Comparison of ENCODE assay signal across 22 cellular contexts in genomic region chr10:119802068-119802538, GRCh38.
DNase-seq lines count a peak whose midpoint lies in the region; ATAC-seq and TF ChIP-seq lines count a peak whose summit lies in the region.
"Had no signal": no experiment of that assay in that cellular context is flagged by ENCODE, and none has a peak within 500 bp of the region (broad histone marks: within the 10 kb centered on the region; RNA-seq: fewer than 3 reads in every experiment).

No MANE protein-coding gene starts in this region.

- no peak for TF ChIP-seq CTCF in PC-3 (conservative IDR thresholded peaks at IDR 0.05; ENCODE audit: low read depth, low read length)

- H3K4me1 ChIP-seq in PC-3 (ENCODE audit: insufficient read depth, low read length): no peaks in the 10 kb centered on the region
- H3K4me1 ChIP-seq: A549, heart left ventricle, left lung, neural progenitor cell, vagina had no signal

- H3K27ac ChIP-seq in PC-3 (ENCODE audit: low read length): no peak overlapping the region
- H3K27ac ChIP-seq: A549, heart left ventricle, left lung, neural progenitor cell, PC-9, SJCRH30, vagina had no signal

- H3K27ac Mint-ChIP-seq in activated T-cell treated with anti-CD3 and anti-CD28 coated beads, Interleukin-2, amount 50 U/mL, for 72 hours: peak overlapping the region; percentile 8
- no peak overlapping the region for H3K27ac Mint-ChIP-seq in stimulated activated naive CD8-positive, alpha-beta T cell treated with anti-CD3 and anti-CD28 coated beads, Interleukin-15, amount 100 ng/mL, for 72 hours
- H3K27ac Mint-ChIP-seq: neural progenitor cell had no signal

- intact Hi-C loops in PC-3 (cut with micrococcal nuclease): no loop called here

- H3K27me3 ChIP-seq in PC-3 (ENCODE audit: low read length): no peaks in the 10 kb centered on the region
- H3K27me3 ChIP-seq: heart left ventricle, left lung, neural progenitor cell, SJCRH30, vagina had no signal

- no peaks in the 10 kb centered on the region for H3K9me2 ChIP-seq in PC-3 (replicated peaks; ENCODE audit: low read length)

- no peak overlapping the region for H3K4me2 ChIP-seq in PC-3 (ENCODE audit: low read length)
- H3K4me2 ChIP-seq: A549, neural progenitor cell, PC-9 had no signal

- peaks cover 9% of the 10 kb centered on the region for H3K4me1 Mint-ChIP-seq in activated T-cell treated with anti-CD3 and anti-CD28 coated beads, Interleukin-2, amount 50 U/mL, for 72 hours (ENCODE audit: low read depth)
- no peaks in the 10 kb centered on the region for H3K4me1 Mint-ChIP-seq in stimulated activated naive CD8-positive, alpha-beta T cell treated with anti-CD3 and anti-CD28 coated beads, Interleukin-15, amount 100 ng/mL, for 72 hours

- no peaks in the 10 kb centered on the region for H3K79me2 ChIP-seq in PC-3 (ENCODE audit: low read length)

- H3K36me3 Mint-ChIP-seq in activated T-cell treated with anti-CD3 and anti-CD28 coated beads, Interleukin-2, amount 50 U/mL, for 72 hours (ENCODE audit: insufficient read depth in 2 of 2): peaks cover 3 to 12% of the 10 kb centered on the region in 2 donors

- peak; percentile 87 to 99 for ATAC-seq in activated T-cell treated with anti-CD3 and anti-CD28 coated beads, Interleukin-2, amount 50 U/mL, for 72 hours (replicated peaks in 1 of 2)
- ATAC-seq in HG02885 (IDR thresholded peaks at IDR 0.05; ENCODE audit: poor library complexity, unreplicated experiment): peak; percentile 83
- ATAC-seq in PC-3: peak; percentile 20; the same call in 1 of the 2 replicates
- ATAC-seq in stimulated activated naive CD8-positive, alpha-beta T cell treated with anti-CD3 and anti-CD28 coated beads, Interleukin-15, amount 100 ng/mL, for 72 hours: peak; percentile 45
- ATAC-seq: A549, heart left ventricle, left lung, mucosa of descending colon had no signal

- H3K9ac ChIP-seq in PC-3 (ENCODE audit: low read length): no peak overlapping the region
- H3K9ac ChIP-seq: neural progenitor cell had no signal

- no peaks in the 10 kb centered on the region for H3K9me3 Mint-ChIP-seq in activated T-cell treated with anti-CD3 and anti-CD28 coated beads, Interleukin-2, amount 50 U/mL, for 72 hours
- H3K9me3 Mint-ChIP-seq in stimulated activated naive CD8-positive, alpha-beta T cell treated with anti-CD3 and anti-CD28 coated beads, Interleukin-15, amount 100 ng/mL, for 72 hours: no peaks in the 10 kb centered on the region
- H3K9me3 Mint-ChIP-seq: neural progenitor cell had no signal

- no TSS peak for BruUV-seq in PC-3 (replicated peaks; lab: Mats Ljungman, UMichigan)

- no peak overlapping the region for H2AFZ ChIP-seq in PC-3 (ENCODE audit: low read length)
- H2AFZ ChIP-seq: neural progenitor cell, PC-9 had no signal

- CTCF ChIA-PET in PC-3 (lab: Charles Lee): no interaction called here

- no peaks in the 10 kb centered on the region for H3K27me3 Mint-ChIP-seq in activated T-cell treated with anti-CD3 and anti-CD28 coated beads, Interleukin-2, amount 50 U/mL, for 72 hours (ENCODE audit: low read depth)
- no peaks in the 10 kb centered on the region for H3K27me3 Mint-ChIP-seq in stimulated activated naive CD8-positive, alpha-beta T cell treated with anti-CD3 and anti-CD28 coated beads, Interleukin-15, amount 100 ng/mL, for 72 hours

- H3K4me3 ChIP-seq in PC-3 (ENCODE audit: low read length): no peak overlapping the region
- H3K4me3 ChIP-seq: A549, heart left ventricle, left lung, mucosa of descending colon, neural progenitor cell, PC-9, SJCRH30, vagina had no signal

- H3K9me3 ChIP-seq in PC-3 (ENCODE audit: low read length): no peaks in the 10 kb centered on the region
- H3K9me3 ChIP-seq: A549, heart left ventricle, left lung, mucosa of descending colon, SJCRH30, vagina had no signal

- H3K4me3 Mint-ChIP-seq in activated T-cell treated with anti-CD3 and anti-CD28 coated beads, Interleukin-2, amount 50 U/mL, for 72 hours: no peak overlapping the region
- H3K4me3 Mint-ChIP-seq in stimulated activated naive CD8-positive, alpha-beta T cell treated with anti-CD3 and anti-CD28 coated beads, Interleukin-15, amount 100 ng/mL, for 72 hours: no peak overlapping the region
- H3K4me3 Mint-ChIP-seq: neural progenitor cell had no signal

- peak in 1 of 2 donors; percentile 8 for DNase-seq in activated T-cell treated with anti-CD3 and anti-CD28 coated beads, Interleukin-2, amount 50 U/mL, for 72 hours
- no peak for DNase-seq in activated T-cell treated with anti-CD3 and anti-CD28 coated beads, Interleukin-2, amount 50 U/mL, for 48 hours
- no peak for DNase-seq in PC-3
- DNase-seq in stimulated activated naive CD8-positive, alpha-beta T cell treated with anti-CD3 and anti-CD28 coated beads, Interleukin-15, amount 100 ng/mL, for 72 hours: no peak
- no peak for DNase-seq in amygdala (lab: John Stamatoyannopoulos, UW)
- no peak for DNase-seq in EL
- no peak for DNase-seq in MV-4-11 (lab: John Stamatoyannopoulos, UW)
- DNase-seq: C1 segment of cervical spinal cord; cortex of kidney; heart left ventricle; left lung; mucosa of descending colon; NCI-H146; NCI-H774; PC-9; SJCRH30; stimulated activated CD4-positive, alpha-beta T cell treated with anti-CD3 and anti-CD28 coated beads, Interleukin-4, amount 100 ng/mL, for 24 hours; substantia nigra had no signal

- POLR2A ChIA-PET in PC-3 (lab: Charles Lee; ENCODE audit: unreplicated experiment): no interaction called here

- no peaks in the 10 kb centered on the region for H3F3A ChIP-seq in PC-3 (ENCODE audit: low read length, unreplicated experiment)

- no peaks in the 10 kb centered on the region for H4K20me1 ChIP-seq in PC-3 (ENCODE audit: low read length)

- H3K36me3 ChIP-seq in PC-3 (ENCODE audit: low read depth, low read length): no peaks in the 10 kb centered on the region

Comparison
In these comparisons a context has a peak if more than half of its experiments do, and no peak if none do; other contexts are left out.
1. ATAC-seq: peak in every context shown above with its lines; median percentile 93 in activated T-cell treated with anti-CD3 and anti-CD28 coated beads, Interleukin-2, amount 50 U/mL, for 72 hours; 83 in HG02885; 45 in stimulated activated naive CD8-positive, alpha-beta T cell treated with anti-CD3 and anti-CD28 coated beads, Interleukin-15, amount 100 ng/mL, for 72 hours; 20 in PC-3.